ENCODE assay signal across 12 cellular contexts in the genomic region with DNA sequence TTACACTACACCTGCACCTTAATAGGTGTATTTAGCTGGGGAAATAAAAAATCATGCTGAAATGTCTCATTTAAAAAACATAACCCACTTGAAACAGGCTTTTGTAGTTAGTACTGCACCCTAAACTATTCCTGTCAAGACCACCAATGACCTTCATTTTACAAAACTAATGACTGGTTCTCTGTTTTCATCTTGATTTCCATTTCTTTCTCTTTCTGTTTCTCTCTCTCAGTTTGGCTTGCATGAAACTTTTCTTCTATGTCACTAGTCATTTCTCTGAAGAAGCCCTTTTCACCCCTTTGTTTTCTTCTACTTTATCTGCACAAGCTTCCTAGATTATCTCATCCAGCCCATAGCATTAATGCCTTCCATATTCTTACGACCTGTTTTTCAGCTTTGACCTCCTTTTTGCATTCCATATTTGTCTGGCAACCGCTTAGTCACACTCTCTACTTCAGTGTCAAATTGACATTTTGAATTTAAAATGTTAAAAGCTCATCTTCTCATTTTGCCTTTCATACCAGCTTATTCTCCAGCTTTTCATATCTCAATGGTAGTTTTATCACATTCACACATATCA. TPM values are rescaled to one million over a fixed set of nuclear protein-coding genes. Genes with fewer than 3 reads are reported as not detected.
DNase-seq lines count a peak whose midpoint lies in the region; FAIRE-seq and TF ChIP-seq lines count a peak whose summit lies in the region.
"Had no signal": no experiment of that assay in that cellular context is flagged by ENCODE, and none has a peak within 500 bp of the region (broad histone marks: within the 10 kb centered on the region; RNA-seq: fewer than 3 reads in every experiment).

No MANE protein-coding gene starts in this region.

- no peak overlapping the region for H3K27ac ChIP-seq in astrocyte (ENCODE audit: low read depth, low read length)
- H3K27ac ChIP-seq: esophagus muscularis mucosa, SK-N-MC, tibial nerve had no signal

- H3K9ac ChIP-seq in Loucy (ENCODE audit: low read depth, low read length, poor library complexity, severe bottlenecking) (peak overlapping the region; percentile 24), astrocyte (ENCODE audit: low read length) (no peak overlapping the region)

- DNase-seq in activated naive CD4-positive, alpha-beta T cell treated with anti-CD3 and anti-CD28 coated beads for 36 hours: no peak
- DNase-seq in activated naive CD4-positive, alpha-beta T cell treated with anti-CD3 and anti-CD28 coated beads, Interleukin-2, amount 50 U/mL, for 16 hours: no peak
- DNase-seq in astrocyte (ENCODE audit: low read depth) (no peak), type B pancreatic cell (ENCODE audit: extremely low spot score, unreplicated experiment) (no peak), NCI-H187 (lab: John Stamatoyannopoulos, UW) (no peak), NCI-H187 treated with DMSO at 0.1 percent for 48 hours (lab: John Stamatoyannopoulos, UW) (no peak), medulla oblongata (ENCODE audit: extremely low spot score) (no peak)
- DNase-seq: NCI-H526 had no signal

- no peaks in the 10 kb centered on the region for H3K9me2 ChIP-seq in Loucy (replicated peaks; ENCODE audit: low read depth, low read length)

- no peak overlapping the region for H3K4me3 ChIP-seq in Loucy (ENCODE audit: low read length, poor library complexity, severe bottlenecking)
- H3K4me3 ChIP-seq in astrocyte (ENCODE audit: insufficient read depth, low read depth, low read length): no peak overlapping the region
- H3K4me3 ChIP-seq: esophagus muscularis mucosa, SK-N-MC, tibial nerve had no signal

- H3K27me3 ChIP-seq in Loucy (ENCODE audit: insufficient read depth, low read length, poor library complexity, severe bottlenecking) (no peaks in the 10 kb centered on the region), astrocyte (ENCODE audit: insufficient read depth, low read length) (no peaks in the 10 kb centered on the region)
- H3K27me3 ChIP-seq: tibial nerve had no signal

- intact Hi-C loops in activated naive CD4-positive, alpha-beta T cell treated with anti-CD3 and anti-CD28 coated beads for 36 hours (cut with micrococcal nuclease): loop anchor here (1.0 to 10.0 kb wide), 5 partner anchors 8 to 550 kb away; a partner anchor contains a TSS

- peaks cover 63% of the 10 kb centered on the region for H3K4me1 Mint-ChIP-seq in activated naive CD4-positive, alpha-beta T cell treated with anti-CD3 and anti-CD28 coated beads for 36 hours (ENCODE audit: low read depth)
- H3K4me1 Mint-ChIP-seq in astrocyte (ENCODE audit: low read depth, unreplicated experiment): peaks cover 15% of the 10 kb centered on the region
- no peaks in the 10 kb centered on the region for H3K4me1 Mint-ChIP-seq in type B pancreatic cell (ENCODE audit: unreplicated experiment)

- peaks cover 34% of the 10 kb centered on the region for H3K4me1 ChIP-seq in Loucy (ENCODE audit: insufficient read depth, low read length, poor library complexity, severe bottlenecking)
- H3K4me1 ChIP-seq in astrocyte (ENCODE audit: insufficient read depth, low read length): peaks cover 12% of the 10 kb centered on the region
- H3K4me1 ChIP-seq: esophagus muscularis mucosa had no signal

- no peaks in the 10 kb centered on the region for H3K27me3 Mint-ChIP-seq in activated naive CD4-positive, alpha-beta T cell treated with anti-CD3 and anti-CD28 coated beads for 36 hours (ENCODE audit: low read depth)
- H3K27me3 Mint-ChIP-seq in astrocyte (ENCODE audit: low read depth, unreplicated experiment) (no peaks in the 10 kb centered on the region), type B pancreatic cell (no peaks in the 10 kb centered on the region)

- no peaks in the 10 kb centered on the region for H3K36me3 ChIP-seq in Loucy (ENCODE audit: insufficient read depth, low read length)
- H3K36me3 ChIP-seq in astrocyte (ENCODE audit: insufficient read depth, low read length): no peaks in the 10 kb centered on the region
- H3K36me3 ChIP-seq: esophagus muscularis mucosa, tibial nerve had no signal

- H3K36me3 Mint-ChIP-seq in activated naive CD4-positive, alpha-beta T cell treated with anti-CD3 and anti-CD28 coated beads for 36 hours (ENCODE audit: low read depth): no peaks in the 10 kb centered on the region
- H3K36me3 Mint-ChIP-seq in astrocyte (ENCODE audit: low read depth, unreplicated experiment) (no peaks in the 10 kb centered on the region), type B pancreatic cell (peaks cover 3% of the 10 kb centered on the region)

- peaks cover 2% of the 10 kb centered on the region for H3K9me3 Mint-ChIP-seq in activated naive CD4-positive, alpha-beta T cell treated with anti-CD3 and anti-CD28 coated beads for 36 hours
- no peaks in the 10 kb centered on the region for H3K9me3 Mint-ChIP-seq in astrocyte (ENCODE audit: unreplicated experiment)
- H3K9me3 Mint-ChIP-seq in type B pancreatic cell: peaks cover 5% of the 10 kb centered on the region

- no peaks in the 10 kb centered on the region; the same call in 1 of the 2 replicates for H3F3A ChIP-seq in Loucy (ENCODE audit: low read depth)

- H2AFZ ChIP-seq in Loucy (ENCODE audit: low read length) (peak overlapping the region; percentile 63; the same call in 1 of the 2 replicates), astrocyte (ENCODE audit: low read depth, low read length) (no peak overlapping the region)

- H3K27ac Mint-ChIP-seq in activated naive CD4-positive, alpha-beta T cell treated with anti-CD3 and anti-CD28 coated beads for 36 hours: peak overlapping the region; percentile 98
- H3K27ac Mint-ChIP-seq in astrocyte (ENCODE audit: unreplicated experiment) (no peak overlapping the region), type B pancreatic cell (peak overlapping the region; percentile 60)

- H3K79me2 ChIP-seq in Loucy (ENCODE audit: insufficient read depth, low read length): no peaks in the 10 kb centered on the region
- no peaks in the 10 kb centered on the region for H3K79me2 ChIP-seq in astrocyte (ENCODE audit: insufficient read depth, low read length)

- CTCF ChIA-PET in activated naive CD4-positive, alpha-beta T cell treated with anti-CD3 and anti-CD28 coated beads for 36 hours (lab: Charles Lee): interaction anchor here (6.9 to 10.4 kb wide), 2 partner anchors 41 to 52 kb away, joined by 88 to 537 read pairs; a partner anchor contains a TSS

- peak overlapping the region; percentile 77 for H3K4me3 Mint-ChIP-seq in activated naive CD4-positive, alpha-beta T cell treated with anti-CD3 and anti-CD28 coated beads for 36 hours
- no peak overlapping the region for H3K4me3 Mint-ChIP-seq in astrocyte (ENCODE audit: unreplicated experiment)
- H3K4me3 Mint-ChIP-seq in type B pancreatic cell: peak overlapping the region; percentile 5

- FAIRE-seq in astrocyte (lab: Jason Lieb, UNC): no peak

- H4K20me1 ChIP-seq in Loucy (ENCODE audit: insufficient read depth, low read length, poor library complexity, severe bottlenecking) (no peaks in the 10 kb centered on the region), astrocyte (ENCODE audit: insufficient read depth, low read length) (no peaks in the 10 kb centered on the region)

- TF ChIP-seq CTCF in Loucy (conservative IDR thresholded peaks at IDR 0.05; ENCODE audit: low read length) (no peak), astrocyte (IDR thresholded peaks at IDR 0.05; ENCODE audit: insufficient read depth, low read depth, low read length) (no peak), type B pancreatic cell (conservative IDR thresholded peaks at IDR 0.05) (no peak)

- H3K4me2 ChIP-seq in Loucy (ENCODE audit: low read depth, low read length, poor library complexity, severe bottlenecking) (peak overlapping the region; percentile 45), astrocyte (ENCODE audit: low read length) (peak overlapping the region; percentile 15)

- H3K9me3 ChIP-seq in Loucy (ENCODE audit: insufficient read depth, low read depth, low read length) (no peaks in the 10 kb centered on the region), astrocyte (ENCODE audit: insufficient read depth, low read depth, low read length) (no peaks in the 10 kb centered on the region)

RNA-seq across cellular contexts. Expression of a gene that starts 32.7 kb away (rescaled TPM):
- not detected for total RNA-seq in activated naive CD4-positive, alpha-beta T cell treated with anti-CD3 and anti-CD28 coated beads for 36 hours
- total RNA-seq in astrocyte (not detected in 2 replicates), type B pancreatic cell (ENCODE audit: low replicate concordance) (not detected in 2 replicates)

RNA-seq across cellular contexts. Expression of a gene that starts 33.9 kb away (rescaled TPM):
- 100 to 1,000 TPM; 150 to 153 TPM for total RNA-seq in activated naive CD4-positive, alpha-beta T cell treated with anti-CD3 and anti-CD28 coated beads for 36 hours
- 0.18 TPM in 1 of 2 replicates, not detected in the other for total RNA-seq in astrocyte
- 0.19 and 1.6 TPM in 2 replicates for total RNA-seq in type B pancreatic cell (ENCODE audit: low replicate concordance)

Comparison
In these comparisons a context has a peak if more than half of its experiments do, and no peak if none do; other contexts are left out.
1. RNA of a gene that starts 33.9 kb away (total RNA-seq): 150 to 153 TPM in activated naive CD4-positive, alpha-beta T cell treated with anti-CD3 and anti-CD28 coated beads for 36 hours; 0.19 to 1.6 TPM in type B pancreatic cell and 0.18 TPM in astrocyte; every median in the first group is over 10 times any median in the second.